21 cellular contexts compared by ENCODE assay signal in the genomic region with DNA sequence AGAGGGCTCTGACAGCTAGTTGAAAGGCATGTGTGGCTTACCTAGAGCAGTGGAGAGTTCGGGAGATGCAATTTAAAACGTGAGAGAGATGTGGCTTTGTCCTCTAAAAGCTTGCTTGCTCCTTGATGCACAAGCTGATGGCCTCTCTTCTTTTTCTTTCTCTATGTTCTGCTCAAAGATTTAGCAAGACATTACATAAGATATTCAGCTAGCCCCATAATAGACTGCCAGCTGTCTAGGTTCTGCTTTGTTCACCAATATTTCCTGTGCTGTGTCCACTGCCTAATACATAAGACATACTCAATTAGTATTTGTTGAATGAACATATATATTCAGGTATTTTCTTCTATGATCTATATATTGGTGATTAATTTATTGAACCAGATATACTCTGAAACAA. TPM values are rescaled to one million over a fixed set of nuclear protein-coding genes. Genes with fewer than 3 reads are reported as not detected.
DNase-seq lines count a peak whose midpoint lies in the region; ATAC-seq, FAIRE-seq and TF ChIP-seq lines count a peak whose summit lies in the region.
"Had no signal": no experiment of that assay in that cellular context is flagged by ENCODE, and none has a peak within 500 bp of the region (broad histone marks: within the 10 kb centered on the region; RNA-seq: fewer than 3 reads in every experiment).

No MANE protein-coding gene starts in this region.

- no peaks in the 10 kb centered on the region for H3K4me1 Mint-ChIP-seq in naive thymus-derived CD8-positive, alpha-beta T cell
- H3K4me1 Mint-ChIP-seq: B cell had no signal

- no peaks in the 10 kb centered on the region for H3K9me1 ChIP-seq in endothelial cell of umbilical vein (replicated peaks; ENCODE audit: control insufficient read depth, extremely low read depth, insufficient read depth, low read length)

- intact Hi-C loops in endothelial cell of umbilical vein (cut with micrococcal nuclease) (no loop called here), lower lobe of right lung (cut with DNase I) (no loop called here)

- ATAC-seq in lower lobe of right lung, result peak; percentile 45 to 49
- no peak for ATAC-seq in naive thymus-derived CD8-positive, alpha-beta T cell
- no peak for ATAC-seq in HG03159 (IDR thresholded peaks at IDR 0.05; ENCODE audit: unreplicated experiment)
- ATAC-seq in GM21717 (IDR thresholded peaks at IDR 0.05; ENCODE audit: unreplicated experiment), result no peak

- CTCF ChIA-PET in endothelial cell of umbilical vein (lab: Charles Lee), result interaction anchor here (0.7 to 1.1 kb wide), 2 partner anchors 9 to 143 kb away, joined by 3 read pairs; no protein-coding TSS in a partner anchor

- no peak for FAIRE-seq in endothelial cell of umbilical vein (lab: Jason Lieb, UNC)
- FAIRE-seq: endometrium had no signal

- TF ChIP-seq POLR2A in endothelial cell of umbilical vein (IDR thresholded peaks at IDR 0.05; ENCODE audit: low read depth, low read length), result no peak

- H3K4me3 Mint-ChIP-seq in naive thymus-derived CD8-positive, alpha-beta T cell, result no peak overlapping the region
- H3K4me3 Mint-ChIP-seq: B cell; T-helper 1 cell treated with Interleukin-12 subunit alpha and Interleukin-12 subunit beta and Interleukin-4 antibody, amounts not matched to agents 30 μg/mL and 1 μg/mL, for 36 hours had no signal

- H3K4me1 ChIP-seq in endothelial cell of umbilical vein (ENCODE audit: control insufficient read depth, extremely low read depth, insufficient read depth, low read length) (peaks cover 11% of the 10 kb centered on the region), lower lobe of right lung (peaks cover 38% of the 10 kb centered on the region)

- H3K9me3 Mint-ChIP-seq in naive thymus-derived CD8-positive, alpha-beta T cell, result peaks cover 0 to 6% (median 0%) of the 10 kb centered on the region in 9 donors
- H3K9me3 Mint-ChIP-seq: T-helper 1 cell treated with Interleukin-12 subunit alpha and Interleukin-12 subunit beta and Interleukin-4 antibody, amounts not matched to agents 30 μg/mL and 1 μg/mL, for 36 hours had no signal

- peak overlapping the region in 1 of 10 donors; percentile 60 for H3K27ac Mint-ChIP-seq in naive thymus-derived CD8-positive, alpha-beta T cell
- H3K27ac Mint-ChIP-seq: B cell; T-helper 1 cell treated with Interleukin-12 subunit alpha and Interleukin-12 subunit beta and Interleukin-4 antibody, amounts not matched to agents 30 μg/mL and 1 μg/mL, for 36 hours had no signal

- H3K27ac ChIP-seq in endothelial cell of umbilical vein (ENCODE audit: insufficient read depth, low read depth, low read length), result no peak overlapping the region
- H3K27ac ChIP-seq in lower lobe of right lung, result no peak overlapping the region
- peak overlapping the region; percentile 44 for H3K27ac ChIP-seq in temporal lobe (ENCODE audit: low read depth, low read length)
- H3K27ac ChIP-seq: 22Rv1 had no signal

- H3K9me3 ChIP-seq in endothelial cell of umbilical vein (replicated peaks; ENCODE audit: control insufficient read depth, insufficient read depth, low read length), result no peaks in the 10 kb centered on the region
- H3K9me3 ChIP-seq in lower lobe of right lung, result no peaks in the 10 kb centered on the region
- H3K9me3 ChIP-seq: right lobe of liver had no signal

- dilution Hi-C loops in endothelial cell of umbilical vein (cut with MboI; ENCODE audit: extremely low pct_ligation_motif_present, low sequenced_read_pairs), result no loop called here

- no peak overlapping the region for H2AFZ ChIP-seq in endothelial cell of umbilical vein (ENCODE audit: low read depth, low read length)

- no peak overlapping the region for H3K4me3 ChIP-seq in endothelial cell of umbilical vein (replicated peaks in 1 of 3; ENCODE audit: insufficient read depth in 1 of 3, low read depth in 1 of 3, low read length in 3 of 3)
- H3K4me3 ChIP-seq in lower lobe of right lung, result no peak overlapping the region
- H3K4me3 ChIP-seq: right lobe of liver had no signal

- H3K27me3 ChIP-seq in endothelial cell of umbilical vein (ENCODE audit: control insufficient read depth in 2 of 2, insufficient read depth in 2 of 2, low read length in 2 of 2) (no peaks in the 10 kb centered on the region), lower lobe of right lung (ENCODE audit: low read depth) (no peaks in the 10 kb centered on the region)
- H3K27me3 ChIP-seq: right lobe of liver had no signal

- H3K36me3 ChIP-seq in endothelial cell of umbilical vein (ENCODE audit: control insufficient read depth in 2 of 2, extremely low read depth in 1 of 2, insufficient read depth in 2 of 2, low read length in 2 of 2), result no peaks in the 10 kb centered on the region
- no peaks in the 10 kb centered on the region for H3K36me3 ChIP-seq in lower lobe of right lung
- H3K36me3 ChIP-seq: right lobe of liver had no signal

- TF ChIP-seq CTCF in endothelial cell of umbilical vein (IDR thresholded peaks at IDR 0.05; ENCODE audit: extremely low read depth in 1 of 2, insufficient read depth in 1 of 2, low read depth in 1 of 2, low read length in 2 of 2) (no peak), lower lobe of right lung (IDR thresholded peaks at IDR 0.05) (no peak)

- H3K79me2 ChIP-seq in endothelial cell of umbilical vein (ENCODE audit: control insufficient read depth, insufficient read depth, low read length), result peaks cover 22% of the 10 kb centered on the region

- no peak overlapping the region for H3K9ac ChIP-seq in endothelial cell of umbilical vein (replicated peaks; ENCODE audit: extremely low read depth, insufficient read depth, low read length)

- no peaks in the 10 kb centered on the region for H4K20me1 ChIP-seq in endothelial cell of umbilical vein (replicated peaks; ENCODE audit: control insufficient read depth, extremely low read depth, insufficient read depth, low read length)

- no peak overlapping the region for H3K4me2 ChIP-seq in endothelial cell of umbilical vein (ENCODE audit: insufficient read depth, low read length)

- H3K36me3 Mint-ChIP-seq in naive thymus-derived CD8-positive, alpha-beta T cell, result no peaks in the 10 kb centered on the region

- POLR2A ChIA-PET in endothelial cell of umbilical vein (lab: Charles Lee), result no interaction called here
- POLR2A ChIA-PET in naive thymus-derived CD8-positive, alpha-beta T cell (lab: Charles Lee), result no interaction called here

- BruUV-seq in endothelial cell of umbilical vein (replicated peaks; lab: Mats Ljungman, UMichigan), result no TSS peak

- peaks cover 0 to 1% (median 0%) of the 10 kb centered on the region in 5 donors for H3K27me3 Mint-ChIP-seq in naive thymus-derived CD8-positive, alpha-beta T cell

- DNase-seq in NOMO-1 treated with DMSO at 0.1 percent for 48 hours (lab: John Stamatoyannopoulos, UW; ENCODE audit: unreplicated experiment), result peak; percentile 35
- no peak for DNase-seq in NOMO-1 treated with dmso at 0.1 percent for 144 hours (lab: John Stamatoyannopoulos, UW; ENCODE audit: unreplicated experiment)
- peak; percentile 13 for DNase-seq in endothelial cell of umbilical vein (ENCODE audit: low read depth, low spot score)
- DNase-seq in lower lobe of right lung, result no peak
- no peak for DNase-seq in naive thymus-derived CD8-positive, alpha-beta T cell
- DNase-seq: GOT3; NCI-H1417; NCI-H2107; NCI-H510A; occipital lobe; right lobe of liver; SHP77; stimulated activated CD4-positive, alpha-beta T cell treated with anti-CD3 and anti-CD28 coated beads, Interleukin-1b, Interleukin-23, amount 100 ng/mL, for 48 hours; stimulated activated naive CD4-positive, alpha-beta T cell treated with Interleukin-2 at 50 U/mL for 16 hours had no signal

TF ChIP-seq in endothelial cell of umbilical vein, 7 proteins besides CTCF, POLR2A, EP300 and RAD21:
- TF ChIP-seq EZH2 (IDR thresholded peaks at IDR 0.05; ENCODE audit: borderline replicate concordance, low read depth, low read length, severe bottlenecking) (no peak), JUN (IDR thresholded peaks at IDR 0.05; ENCODE audit: borderline replicate concordance, insufficient read depth, insufficient read length, low read depth) (no peak), POLR2AphosphoS5 (IDR thresholded peaks at IDR 0.05; ENCODE audit: insufficient read depth, low read depth, low read length) (no peak), FOS (IDR thresholded peaks at IDR 0.05; ENCODE audit: borderline replicate concordance, insufficient read depth, low read length) (no peak), MYC (IDR thresholded peaks at IDR 0.05; ENCODE audit: low read depth, low read length) (no peak), GATA2 (IDR thresholded peaks at IDR 0.05; ENCODE audit: insufficient read depth, insufficient read length, low read depth, low read length) (no peak)
- TF ChIP-seq, protein P1, sequence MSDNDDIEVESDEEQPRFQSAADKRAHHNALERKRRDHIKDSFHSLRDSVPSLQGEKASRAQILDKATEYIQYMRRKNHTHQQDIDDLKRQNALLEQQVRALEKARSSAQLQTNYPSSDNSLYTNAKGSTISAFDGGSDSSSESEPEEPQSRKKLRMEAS (IDR thresholded peaks at IDR 0.05; ENCODE audit: insufficient read depth, insufficient read length), result no peak

RNA-seq across cellular contexts. Expression of a gene that starts 31.1 kb away (rescaled TPM):
- total RNA-seq in endothelial cell of umbilical vein (63.8 and 72.9 TPM in 2 replicates), lower lobe of right lung (100 TPM), temporal lobe (32.2 TPM)
- 26.8 and 29.1 TPM in 2 replicates for polyA plus RNA-seq in endothelial cell of umbilical vein
- 55.0 and 56.2 TPM in 2 replicates for polyA plus RNA-seq in endothelial cell of umbilical vein (2011; cell fraction: cytosol; rRNA removed)
- polyA plus RNA-seq in endothelial cell of umbilical vein (2011; cell fraction: nucleus; rRNA removed), result 42.5 and 49.4 TPM in 2 replicates
- 46.3 and 69.0 TPM in 2 replicates for polyA plus RNA-seq in endothelial cell of umbilical vein (2012)
- polyA minus RNA-seq in endothelial cell of umbilical vein, result 35.7 and 38.3 TPM in 2 replicates
- polyA minus RNA-seq in endothelial cell of umbilical vein (2011; cell fraction: cytosol; rRNA and poly(A)+ RNA removed), result 24.8 TPM
- 49.2 and 66.1 TPM in 2 replicates for polyA minus RNA-seq in endothelial cell of umbilical vein (2011; cell fraction: nucleus; rRNA and poly(A)+ RNA removed)
- total RNA-seq in naive thymus-derived CD8-positive, alpha-beta T cell, result 1 to 10 TPM; 1.7 to 2.6 TPM
- 1 to 10 TPM in 2 of 3 donors, under 1 TPM in 1; 0.97 to 1.4 (median 1.3) TPM for polyA plus RNA-seq in naive thymus-derived CD8-positive, alpha-beta T cell

Comparison
In these comparisons a context has a peak if more than half of its experiments do, and no peak if none do; other contexts are left out.
1. DNase-seq: peak in NOMO-1 treated with DMSO at 0.1 percent for 48 hours (single experiment) and endothelial cell of umbilical vein (single experiment); none in NOMO-1 treated with dmso at 0.1 percent for 144 hours (single experiment), lower lobe of right lung (single experiment) and naive thymus-derived CD8-positive, alpha-beta T cell (0 of 10).
2. ATAC-seq: peak in lower lobe of right lung (2 of 2); none in naive thymus-derived CD8-positive, alpha-beta T cell (0 of 2), HG03159 (single experiment) and GM21717 (single experiment).